ENCODE assay signal across 8 cellular contexts in genomic region chr16:11583171-11583570, GRCh38. TPM values are rescaled to one million over a fixed set of nuclear protein-coding genes. Genes with fewer than 3 reads are reported as not detected.
DNase-seq lines count a peak whose midpoint lies in the region; ATAC-seq and TF ChIP-seq lines count a peak whose summit lies in the region.

No MANE protein-coding gene starts in this region.

- peak overlapping the region; percentile 61 for H3K4me3 Mint-ChIP-seq in activated CD4-positive, alpha-beta T cell treated with anti-CD3 and anti-CD28 coated beads for 36 hours
- peak overlapping the region; percentile 57 for H3K4me3 Mint-ChIP-seq in activated CD8-positive, alpha-beta T cell treated with anti-CD3 and anti-CD28 coated beads for 36 hours

- intact Hi-C loops in activated CD4-positive, alpha-beta T cell treated with anti-CD3 and anti-CD28 coated beads for 36 hours (cut with DNase I, micrococcal nuclease): loop anchor here (2.0 to 10.0 kb wide), 9 partner anchors 39 to 621 kb away; partner anchors contain the start of genes GSPT1 (in 1 of the 2), RSL1D1 (in 1 of the 2), SNN (in 1 of the 2) and SOCS1 (in 1 of the 2)
- intact Hi-C loops in activated CD8-positive, alpha-beta T cell treated with anti-CD3 and anti-CD28 coated beads for 36 hours (cut with micrococcal nuclease): loop anchor here (10.0 kb wide), 1 partner anchor 62 kb away; no protein-coding TSS in a partner anchor

- H3K36me3 ChIP-seq in thoracic aorta: no peaks in the 10 kb centered on the region

- CTCF ChIA-PET in activated CD4-positive, alpha-beta T cell treated with anti-CD3 and anti-CD28 coated beads for 36 hours (lab: Charles Lee): interaction anchor here (0.7 to 4.3 kb wide), 8 partner anchors 31 to 405 kb away, joined by 3 to 16 read pairs (median 4); no protein-coding TSS in a partner anchor
- CTCF ChIA-PET in activated CD8-positive, alpha-beta T cell treated with anti-CD3 and anti-CD28 coated beads for 36 hours (lab: Charles Lee): interaction anchor here (1.1 to 3.8 kb wide), 6 partner anchors 15 to 214 kb away, joined by 3 to 28 read pairs (median 6); partner anchors contain the start of gene ZC3H7A

- H3K27me3 ChIP-seq in thoracic aorta (replicated peaks; ENCODE audit: insufficient read depth): no peaks in the 10 kb centered on the region

- no peak for ATAC-seq in activated CD4-positive, alpha-beta T cell treated with anti-CD3 and anti-CD28 coated beads for 36 hours
- ATAC-seq in activated CD8-positive, alpha-beta T cell treated with anti-CD3 and anti-CD28 coated beads for 36 hours: no peak
- ATAC-seq in thoracic aorta (ENCODE audit: insufficient number of reproducible peaks, low FRiP score, low read depth) (no peak), GM21723 (IDR thresholded peaks at IDR 0.05; ENCODE audit: unreplicated experiment) (no peak), HG03135 (IDR thresholded peaks at IDR 0.05; ENCODE audit: unreplicated experiment) (no peak)

- no peaks in the 10 kb centered on the region for H3K9me3 Mint-ChIP-seq in activated CD4-positive, alpha-beta T cell treated with anti-CD3 and anti-CD28 coated beads for 36 hours (ENCODE audit: low read depth)
- no peaks in the 10 kb centered on the region for H3K9me3 Mint-ChIP-seq in activated CD8-positive, alpha-beta T cell treated with anti-CD3 and anti-CD28 coated beads for 36 hours

- H3K27ac Mint-ChIP-seq in activated CD4-positive, alpha-beta T cell treated with anti-CD3 and anti-CD28 coated beads for 36 hours: peak overlapping the region; percentile 86
- peak overlapping the region; percentile 86 for H3K27ac Mint-ChIP-seq in activated CD8-positive, alpha-beta T cell treated with anti-CD3 and anti-CD28 coated beads for 36 hours

- H3K9me3 ChIP-seq in thoracic aorta: no peaks in the 10 kb centered on the region

- TF ChIP-seq CTCF in activated CD8-positive, alpha-beta T cell treated with anti-CD3 and anti-CD28 coated beads for 36 hours (IDR thresholded peaks at IDR 0.05): no peak
- TF ChIP-seq CTCF in thoracic aorta (IDR thresholded peaks at IDR 0.05): no peak

- no peak for DNase-seq in activated CD4-positive, alpha-beta T cell treated with anti-CD3 and anti-CD28 coated beads for 36 hours
- no peak for DNase-seq in activated CD4-positive, alpha-beta T cell treated with anti-CD3 and anti-CD28 coated beads, Interleukin-2, amount 50 U/mL, for 4 hours
- no peak for DNase-seq in activated CD8-positive, alpha-beta T cell treated with anti-CD3 and anti-CD28 coated beads for 36 hours
- peak; percentile 63 for DNase-seq in iris pigment epithelial cell (ENCODE audit: low read depth)
- DNase-seq in thoracic aorta (ENCODE audit: low spot score): no peak
- DNase-seq in DMS153 (lab: John Stamatoyannopoulos, UW): no peak

- peak overlapping the region; percentile 93 for H3K4me3 ChIP-seq in thoracic aorta

- peak overlapping the region in 1 of 2 donors; percentile 96 for H3K27ac ChIP-seq in thoracic aorta

- peaks cover 35% of the 10 kb centered on the region for H3K36me3 Mint-ChIP-seq in activated CD4-positive, alpha-beta T cell treated with anti-CD3 and anti-CD28 coated beads for 36 hours (ENCODE audit: low read depth)
- peaks cover 48% of the 10 kb centered on the region for H3K36me3 Mint-ChIP-seq in activated CD8-positive, alpha-beta T cell treated with anti-CD3 and anti-CD28 coated beads for 36 hours (ENCODE audit: low read depth)

- H3K4me1 ChIP-seq in thoracic aorta (ENCODE audit: control insufficient read depth in 1 of 2, low read depth in 2 of 2): peaks cover 28 to 66% of the 10 kb centered on the region in 2 donors

- H3K4me1 Mint-ChIP-seq in activated CD4-positive, alpha-beta T cell treated with anti-CD3 and anti-CD28 coated beads for 36 hours: peaks cover 62% of the 10 kb centered on the region
- H3K4me1 Mint-ChIP-seq in activated CD8-positive, alpha-beta T cell treated with anti-CD3 and anti-CD28 coated beads for 36 hours (ENCODE audit: low read depth): peaks cover 59% of the 10 kb centered on the region

- POLR2A ChIA-PET in activated CD4-positive, alpha-beta T cell treated with anti-CD3 and anti-CD28 coated beads for 36 hours (lab: Charles Lee): interaction anchor here (0.7 kb wide), 1 partner anchor 339 kb away, joined by 3 read pairs; no protein-coding TSS in a partner anchor
- POLR2A ChIA-PET in activated CD8-positive, alpha-beta T cell treated with anti-CD3 and anti-CD28 coated beads for 36 hours (lab: Charles Lee): interaction anchor here (0.9 to 1.2 kb wide), 5 partner anchors 11 to 159 kb away, joined by 3 to 5 read pairs (median 3); partner anchors contain the start of gene TXNDC11

- no peaks in the 10 kb centered on the region for H3K27me3 Mint-ChIP-seq in activated CD4-positive, alpha-beta T cell treated with anti-CD3 and anti-CD28 coated beads for 36 hours
- no peaks in the 10 kb centered on the region for H3K27me3 Mint-ChIP-seq in activated CD8-positive, alpha-beta T cell treated with anti-CD3 and anti-CD28 coated beads for 36 hours

RNA-seq across cellular contexts. Expression of gene LITAF, which starts 3.5 kb away (rescaled TPM):
- 100 to 1,000 TPM in 1 of 2 experiments, 10 to 100 TPM in 1; 99.0 to 116 TPM for total RNA-seq in activated CD4-positive, alpha-beta T cell treated with anti-CD3 and anti-CD28 coated beads for 36 hours
- total RNA-seq in activated CD8-positive, alpha-beta T cell treated with anti-CD3 and anti-CD28 coated beads for 36 hours: 100 to 1,000 TPM; 108 to 110 TPM
- total RNA-seq in thoracic aorta: 100 to 1,000 TPM; 124 to 146 TPM
